18 cellular contexts compared by ENCODE assay signal in genomic region chr9:112731971-112732370, GRCh38. TPM values are rescaled to one million over a fixed set of nuclear protein-coding genes. Genes with fewer than 3 reads are reported as not detected.
DNase-seq lines count a peak whose midpoint lies in the region; ATAC-seq, FAIRE-seq and TF ChIP-seq lines count a peak whose summit lies in the region.
"Had no signal": no experiment of that assay in that cellular context is flagged by ENCODE, and none has a peak within 500 bp of the region (broad histone marks: within the 10 kb centered on the region; RNA-seq: fewer than 3 reads in every experiment).

No MANE protein-coding gene starts in this region.

- peak in 1 of 2 donors; percentile 29 for TF ChIP-seq RAD21 in liver (IDR thresholded peaks at IDR 0.05)

- intact Hi-C loops in kidney (cut with DNase I), result no loop called here

- no peak for TF ChIP-seq CTCF in kidney (IDR thresholded peaks at IDR 0.05; ENCODE audit: borderline replicate concordance, extremely low read depth, insufficient read depth)
- no peak for TF ChIP-seq CTCF in liver (IDR thresholded peaks at IDR 0.05; ENCODE audit: low read depth, low read length, missing input control)

- no peak for ATAC-seq in HG03135 (IDR thresholded peaks at IDR 0.05; ENCODE audit: unreplicated experiment)
- ATAC-seq in HG02885 (IDR thresholded peaks at IDR 0.05; ENCODE audit: poor library complexity, unreplicated experiment), result no peak
- ATAC-seq: PC-3 had no signal

- H3K4me1 ChIP-seq in kidney (ENCODE audit: control insufficient read depth in 1 of 2, insufficient read depth in 1 of 2, low read depth in 1 of 2, low read length in 2 of 2), result peaks cover 5 to 8% of the 10 kb centered on the region in 2 donors
- peaks cover 0 to 12% (median 2%) of the 10 kb centered on the region in 4 donors for H3K4me1 ChIP-seq in liver (ENCODE audit: control insufficient read depth in 4 of 4, insufficient read depth in 4 of 4, low read length in 3 of 4)
- peaks cover 5 to 6% of the 10 kb centered on the region in 2 donors for H3K4me1 ChIP-seq in small intestine (ENCODE audit: control insufficient read depth in 2 of 2, insufficient read depth in 1 of 2, low read depth in 1 of 2, low read length in 1 of 2)
- H3K4me1 ChIP-seq: SJSA1 had no signal

- peak overlapping the region; percentile 83 to 89 for H3K27ac ChIP-seq in kidney (ENCODE audit: low read depth in 2 of 2, low read length in 2 of 2)
- H3K27ac ChIP-seq in liver (ENCODE audit: low read depth in 1 of 2, low read length in 2 of 2), result peak overlapping the region; percentile 77 to 79
- H3K27ac ChIP-seq in small intestine (ENCODE audit: low read depth in 1 of 2, low read length in 1 of 2), result peak overlapping the region in 1 of 2 donors; percentile 75
- H3K27ac ChIP-seq: C4-2B, SJSA1 had no signal

- peak overlapping the region in 1 of 2 donors; percentile 36 for H3K4me3 ChIP-seq in kidney (ENCODE audit: low read length in 2 of 2)
- H3K4me3 ChIP-seq in liver (ENCODE audit: low read depth in 1 of 3, low read length in 3 of 3), result peak overlapping the region in 2 of 3 donors; percentile 12 to 16
- H3K4me3 ChIP-seq in small intestine (ENCODE audit: low read depth in 1 of 2, low read length in 2 of 2), result no peak overlapping the region
- H3K4me3 ChIP-seq: SJSA1 had no signal

- H3K9ac ChIP-seq in kidney (ENCODE audit: low read length in 2 of 2) (no peak overlapping the region), liver (ENCODE audit: low read depth in 1 of 2, low read length in 2 of 2) (peak overlapping the region; percentile 32 to 66)

- H3K9me3 ChIP-seq in kidney (ENCODE audit: control insufficient read depth in 1 of 2, low read length in 2 of 2) (no peaks in the 10 kb centered on the region), liver (ENCODE audit: control insufficient read depth in 4 of 4, low read length in 3 of 4) (no peaks in the 10 kb centered on the region), small intestine (ENCODE audit: control insufficient read depth, low read depth) (no peaks in the 10 kb centered on the region)
- H3K9me3 ChIP-seq: SJSA1 had no signal

- H3K36me3 ChIP-seq in kidney (ENCODE audit: control insufficient read depth in 1 of 2, insufficient read depth in 2 of 2, low read length in 2 of 2) (no peaks in the 10 kb centered on the region), liver (ENCODE audit: control insufficient read depth in 4 of 4, insufficient read depth in 3 of 4, low read depth in 1 of 4, low read length in 3 of 4) (no peaks in the 10 kb centered on the region), small intestine (ENCODE audit: control insufficient read depth in 2 of 2, insufficient read depth in 2 of 2, low read length in 2 of 2) (no peaks in the 10 kb centered on the region)
- H3K36me3 ChIP-seq: SJSA1 had no signal

- 35% methylated on average over 7 of the region's 7 CpGs for WGBS in liver
- 20 to 62% (median 28%) methylated on average over 7 of the region's 7 CpGs for WGBS in small intestine, 3 donors

- H3K27me3 ChIP-seq in liver (ENCODE audit: control insufficient read depth in 4 of 4, insufficient read depth in 4 of 4, low read length in 3 of 4) (no peaks in the 10 kb centered on the region), small intestine (ENCODE audit: control insufficient read depth in 2 of 2, insufficient read depth in 2 of 2, low read length in 2 of 2) (no peaks in the 10 kb centered on the region)

- no peak for FAIRE-seq in kidney (lab: Jason Lieb, UNC)
- no peak for FAIRE-seq in small intestine (lab: Jason Lieb, UNC)
- FAIRE-seq: GM12892, H1 had no signal

- peak; percentile 46 for DNase-seq in LoVo (ENCODE audit: low spot score)
- no peak for DNase-seq in kidney
- peak; percentile 90 for DNase-seq in small intestine
- no peak for DNase-seq in COLO668 (lab: John Stamatoyannopoulos, UW; ENCODE audit: unreplicated experiment)
- DNase-seq: COR-L47, DMS153, HFFc6, NCI-H1417, NCI-H2029 treated with DMSO at 0.1 percent for 48 hours, NCI-H748 treated with DMSO at 0.1 percent for 48 hours, PC-3 had no signal

TF ChIP-seq in liver, 16 proteins besides CTCF, POLR2A, EP300 and RAD21:
- peak; percentile 44 for TF ChIP-seq ZBTB33 (IDR thresholded peaks at IDR 0.05)
- no peak for TF ChIP-seq EGR1 (IDR thresholded peaks at IDR 0.05; ENCODE audit: low read depth in 2 of 2)
- peak; percentile 87 for TF ChIP-seq YY1 (IDR thresholded peaks at IDR 0.05)
- TF ChIP-seq HNF4A (conservative IDR thresholded peaks at IDR 0.05), result peak; percentile 78 to 80
- no peak for TF ChIP-seq GABPA (IDR thresholded peaks at IDR 0.05 in 1 of 2, conservative IDR thresholded peaks at IDR 0.05 in 1 of 2)
- no peak for TF ChIP-seq FOXA1 (IDR thresholded peaks at IDR 0.05)
- peak; percentile 33 for TF ChIP-seq MAX (IDR thresholded peaks at IDR 0.05)
- peak; percentile 60 to 68 for TF ChIP-seq RXRA (IDR thresholded peaks at IDR 0.05)
- TF ChIP-seq ATF3 (IDR thresholded peaks at IDR 0.05), result no peak
- peak; percentile 85 for TF ChIP-seq TAF1 (conservative IDR thresholded peaks at IDR 0.05)
- no peak for TF ChIP-seq FOXA2 (IDR thresholded peaks at IDR 0.05)
- no peak for TF ChIP-seq HNF4G (IDR thresholded peaks at IDR 0.05)
- peak; percentile 67 for TF ChIP-seq REST (IDR thresholded peaks at IDR 0.05)
- TF ChIP-seq JUND (IDR thresholded peaks at IDR 0.05), result peak; percentile 33 to 42
- TF ChIP-seq SP1 (IDR thresholded peaks at IDR 0.05), result peak; percentile 80
- no peak for TF ChIP-seq NR2F2 (IDR thresholded peaks at IDR 0.05)
TF ChIP-seq in liver: peak in this region for 9.

RNA-seq across cellular contexts. Expression of gene INIP, which starts 14.1 kb away (rescaled TPM):
- total RNA-seq in kidney (25.7 TPM), liver (10 to 100 TPM; 10.8 to 13.3 TPM)
- polyA plus RNA-seq in kidney (ENCODE audit: insufficient read depth, low read depth, low replicate concordance) (14.5 TPM), liver (1 to 10 TPM; 6.2 to 9.5 TPM), small intestine (10 to 100 TPM in 2 of 3 donors, 1 to 10 TPM in 1; 10.0 to 19.7 (median 16.7) TPM)

RNA-seq across cellular contexts. Expression of gene SNX30, which starts 18.6 kb away (rescaled TPM):
- total RNA-seq in kidney (22.9 TPM), liver (10 to 100 TPM; 10.2 to 13.5 TPM)
- polyA plus RNA-seq in kidney (ENCODE audit: insufficient read depth, low read depth, low replicate concordance) (7.9 TPM), liver (1 to 10 TPM; 1.8 to 2.8 TPM), small intestine (1 to 10 TPM; 5.1 to 7.6 (median 5.9) TPM)

Comparison
In these comparisons a context has a peak if more than half of its experiments do, and no peak if none do; other contexts are left out.
1. DNase-seq: peak in LoVo (single experiment) and small intestine (single experiment); none in kidney (single experiment) and COLO668 (single experiment).
2. H3K4me3 ChIP-seq: peak in liver (2 of 3); none in small intestine (0 of 2).
3. H3K9ac ChIP-seq: peak in liver (2 of 2); none in kidney (0 of 2).